19 cellular contexts compared by ENCODE assay signal in genomic region chr12:107544947-107545346, GRCh38.
DNase-seq lines count a peak whose midpoint lies in the region; TF ChIP-seq lines count a peak whose summit lies in the region.
"Had no signal": no experiment of that assay in that cellular context is flagged by ENCODE, and none has a peak within 500 bp of the region (broad histone marks: within the 10 kb centered on the region; RNA-seq: fewer than 3 reads in every experiment).

No MANE protein-coding gene starts in this region.

- peak overlapping the region in 2 of 3 experiments; percentile 17 to 91 for H3K27ac Mint-ChIP-seq in nephron
- H3K27ac Mint-ChIP-seq in activated CD4-positive, alpha-beta T cell treated with anti-CD3 and anti-CD28 coated beads, Interleukin-2, amount 10 ng/mL, durations not matched to agents 24 days and 14 days, result no peak overlapping the region
- H3K27ac Mint-ChIP-seq: GM23338 had no signal

- intact Hi-C loops in activated CD4-positive, alpha-beta T cell treated with anti-CD3 and anti-CD28 coated beads, Interleukin-2, amount 10 ng/mL, durations not matched to agents 24 days and 14 days (cut with micrococcal nuclease), result no loop called here

- H3K4me3 Mint-ChIP-seq in nephron, result no peak overlapping the region
- H3K4me3 Mint-ChIP-seq in activated CD4-positive, alpha-beta T cell treated with anti-CD3 and anti-CD28 coated beads, Interleukin-2, amount 10 ng/mL, durations not matched to agents 24 days and 14 days, result no peak overlapping the region
- H3K4me3 Mint-ChIP-seq: CD4-positive, alpha-beta memory T cell; GM23338 had no signal

- peaks cover 26% of the 10 kb centered on the region for H3K4me1 Mint-ChIP-seq in nephron
- peaks cover 9% of the 10 kb centered on the region for H3K4me1 Mint-ChIP-seq in activated CD4-positive, alpha-beta T cell treated with anti-CD3 and anti-CD28 coated beads, Interleukin-2, amount 10 ng/mL, durations not matched to agents 24 days and 14 days
- H3K4me1 Mint-ChIP-seq: GM23338 had no signal

- H3K27me3 Mint-ChIP-seq in nephron (ENCODE audit: low read depth), result peaks cover 5% of the 10 kb centered on the region
- no peaks in the 10 kb centered on the region for H3K27me3 Mint-ChIP-seq in activated CD4-positive, alpha-beta T cell treated with anti-CD3 and anti-CD28 coated beads, Interleukin-2, amount 10 ng/mL, durations not matched to agents 24 days and 14 days
- H3K27me3 Mint-ChIP-seq: CD4-positive, alpha-beta memory T cell had no signal

- TF ChIP-seq CTCF in astrocyte of the cerebellum (IDR thresholded peaks at IDR 0.05; ENCODE audit: low read depth, low read length, missing control alignments) (no peak), nephron (IDR thresholded peaks at IDR 0.05; ENCODE audit: unreplicated experiment in 3 of 3) (no peak)

- no peak overlapping the region for H3K4me3 ChIP-seq in astrocyte of the cerebellum (ENCODE audit: low read depth, low read length)
- H3K4me3 ChIP-seq: GM23338, K562, SJCRH30 had no signal

- DNase-seq in Ammon's horn (ENCODE audit: low spot score), result peak; percentile 58
- peak; percentile 34 for DNase-seq in astrocyte of the cerebellum (ENCODE audit: low read depth)
- DNase-seq in fibroblast of peridontal ligament (ENCODE audit: extremely low read depth), result peak; percentile 81
- no peak for DNase-seq in kidney tubule cell (ENCODE audit: low spot score)
- no peak for DNase-seq in activated CD4-positive, alpha-beta T cell treated with anti-CD3 and anti-CD28 coated beads, Interleukin-2, amount 10 ng/mL, durations not matched to agents 24 days and 14 days
- DNase-seq in GDM1 (lab: John Stamatoyannopoulos, UW), result no peak
- DNase-seq in NCI-H748 treated with DMSO at 0.1 percent for 48 hours (lab: John Stamatoyannopoulos, UW), result no peak
- DNase-seq: BE2C; Calu3; CD4-positive, alpha-beta memory T cell; NCI-H1417 treated with DMSO at 0.1 percent for 48 hours; NCI-H2029; NCI-H2171 treated with DMSO at 0.1 percent for 48 hours; NCI-H446 treated with DMSO at 0.1 percent for 48 hours; RPMI8226; SJCRH30 had no signal

- in situ Hi-C loops in astrocyte of the cerebellum (cut with HindIII; ENCODE audit: low sequenced_read_pairs), result no loop called here

- H3K9me3 Mint-ChIP-seq in nephron, result no peaks in the 10 kb centered on the region
- peaks cover 3% of the 10 kb centered on the region for H3K9me3 Mint-ChIP-seq in activated CD4-positive, alpha-beta T cell treated with anti-CD3 and anti-CD28 coated beads, Interleukin-2, amount 10 ng/mL, durations not matched to agents 24 days and 14 days
- H3K9me3 Mint-ChIP-seq: GM23338 had no signal

- H3K36me3 Mint-ChIP-seq in nephron (ENCODE audit: low read depth), result no peaks in the 10 kb centered on the region
- peaks cover 19% of the 10 kb centered on the region for H3K36me3 Mint-ChIP-seq in activated CD4-positive, alpha-beta T cell treated with anti-CD3 and anti-CD28 coated beads, Interleukin-2, amount 10 ng/mL, durations not matched to agents 24 days and 14 days (ENCODE audit: low read depth)

Comparison
In these comparisons a context has a peak if more than half of its experiments do, and no peak if none do; other contexts are left out.
1. DNase-seq: peak in Ammon's horn (single experiment), astrocyte of the cerebellum (single experiment) and fibroblast of peridontal ligament (single experiment); none in kidney tubule cell (single experiment), activated CD4-positive, alpha-beta T cell treated with anti-CD3 and anti-CD28 coated beads, Interleukin-2, amount 10 ng/mL, durations not matched to agents 24 days and 14 days (single experiment), GDM1 (single experiment) and NCI-H748 treated with DMSO at 0.1 percent for 48 hours (single experiment).